In the genomic region with DNA sequence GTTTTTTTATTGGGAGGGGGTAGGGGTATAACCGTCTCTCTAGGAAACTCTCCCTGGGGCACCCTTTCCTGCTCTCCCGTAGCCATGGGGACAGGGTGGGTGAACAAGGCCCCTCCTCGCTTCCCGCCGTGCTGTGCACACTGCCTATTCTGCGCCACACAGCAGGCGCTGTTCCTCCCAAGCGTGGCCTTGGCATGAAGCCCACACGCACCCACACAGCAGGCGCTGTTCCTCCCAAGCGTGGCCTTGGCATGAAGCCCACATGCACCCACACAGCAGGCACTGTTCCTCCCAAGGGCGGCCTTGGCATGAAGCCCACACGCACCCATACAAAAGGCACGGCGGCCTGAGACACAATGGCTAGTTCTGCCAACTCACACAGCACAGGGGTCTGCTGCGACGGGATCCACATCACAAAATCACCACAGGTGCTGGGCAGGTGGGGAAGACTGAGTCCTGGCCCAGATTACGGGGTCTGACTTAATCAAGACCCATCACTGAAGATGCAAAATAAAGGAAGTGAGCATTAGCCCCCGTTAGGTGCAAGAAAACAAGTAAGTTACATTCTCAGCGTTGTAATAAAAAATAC, we compare ENCODE assay signal across 10 cellular contexts. TPM values are rescaled to one million over a fixed set of nuclear protein-coding genes. Genes with fewer than 3 reads are reported as not detected.
DNase-seq lines count a peak whose midpoint lies in the region; ATAC-seq and TF ChIP-seq lines count a peak whose summit lies in the region.
"Had no signal": no experiment of that assay in that cellular context is flagged by ENCODE, and none has a peak within 500 bp of the region (broad histone marks: within the 10 kb centered on the region; RNA-seq: fewer than 3 reads in every experiment).

No MANE protein-coding gene starts in this region.

- in situ Hi-C loops in GM13977 (cut with MboI; ENCODE audit: low pct_unique_long_range_greater_than_20kb, low sequenced_read_pairs, unreplicated experiment) = no loop called here

- ATAC-seq in HG02678 (IDR thresholded peaks at IDR 0.05; ENCODE audit: unreplicated experiment) = no peak
- ATAC-seq in GM21526 (IDR thresholded peaks at IDR 0.05; ENCODE audit: low FRiP score, unreplicated experiment) = no peak
- no peak for ATAC-seq in GM18498 (IDR thresholded peaks at IDR 0.05; ENCODE audit: unreplicated experiment)

- DNase-seq in COLO668 (lab: John Stamatoyannopoulos, UW; ENCODE audit: unreplicated experiment) = peak; percentile 57
- peak; percentile 38 for DNase-seq in NCI-H1417 treated with DMSO at 0.1 percent for 48 hours (lab: John Stamatoyannopoulos, UW)
- DNase-seq in amygdala (lab: John Stamatoyannopoulos, UW) = peak in 55 of 56 donors; percentile 4 to 96 (median 69)
- peak; percentile 58 for DNase-seq in occipital lobe (lab: John Stamatoyannopoulos, UW)
- DNase-seq in GM13977 (ENCODE audit: low spot score) = no peak
- DNase-seq: activated naive CD4-positive, alpha-beta T cell; esophagus squamous epithelium had no signal

- TF ChIP-seq CTCF in GM13977 (IDR thresholded peaks at IDR 0.05; ENCODE audit: extremely low read depth, insufficient read depth, missing control alignments) = no peak

RNA-seq across cellular contexts. Expression of gene TPO, which starts 46.6 kb away (rescaled TPM):
- not detected for total RNA-seq in occipital lobe
